ENCODE assay signal across 22 cellular contexts in the genomic region with DNA sequence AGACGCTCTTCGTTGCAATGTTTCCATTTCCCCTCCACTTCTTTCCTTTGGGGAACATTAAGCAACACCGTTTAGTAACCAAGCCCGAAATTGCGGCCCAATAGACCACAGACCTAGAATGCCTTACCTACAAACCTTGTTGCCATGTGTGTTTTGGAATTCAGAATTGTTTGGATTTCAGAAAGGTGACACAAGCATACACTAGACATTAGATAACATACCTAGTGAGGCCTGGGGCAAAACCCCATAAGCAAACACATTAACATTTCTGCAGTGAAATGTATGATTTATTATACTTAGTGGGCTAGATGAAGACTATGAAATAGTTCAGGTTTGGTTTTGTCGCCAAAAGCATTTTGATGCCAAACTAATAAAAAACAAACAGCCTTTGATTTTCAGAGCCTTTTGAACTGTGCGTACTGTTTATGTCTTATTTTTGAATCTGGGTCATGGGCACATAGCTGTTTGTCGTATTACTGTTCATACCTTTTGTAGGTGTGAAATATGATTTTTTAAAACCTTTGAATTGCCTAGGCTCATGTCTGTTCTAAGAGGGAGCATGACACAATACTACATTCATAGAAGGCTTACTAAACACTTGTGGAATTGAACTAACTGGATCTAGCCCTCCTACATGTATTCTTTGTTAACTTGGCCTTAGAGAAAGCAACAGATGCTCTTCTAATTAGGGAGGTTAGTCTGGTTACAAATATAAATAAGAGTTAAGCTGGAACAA.
"Had no signal": no experiment of that assay in that cellular context is flagged by ENCODE, and none has a peak within 500 bp of the region (broad histone marks: within the 10 kb centered on the region; RNA-seq: fewer than 3 reads in every experiment).

No MANE protein-coding gene starts in this region.

- H3K27ac ChIP-seq: epithelial cell of prostate, esophagus muscularis mucosa, gastroesophageal sphincter, hepatocyte, parathyroid adenoma, spleen, testis, tibial nerve had no signal

- H3K4me3 ChIP-seq: esophagus muscularis mucosa, gastroesophageal sphincter, hepatocyte, lung, spleen, testis, tibial nerve had no signal

- ATAC-seq: effector memory CD8-positive, alpha-beta T cell; gastroesophageal sphincter; left colon; left ventricle myocardium superior; right cardiac atrium; stimulated activated naive B cell treated with anti-CD40 and anti-IgM and Interleukin-4, amounts not matched to agents 10 μg/mL and 1 μg/mL and 100 μg/mL, for 72 hours; stimulated activated naive CD8-positive, alpha-beta T cell treated with anti-CD3 and anti-CD28 coated beads, Interleukin-15, amount 100 ng/mL, for 72 hours had no signal

- H3K9me3 ChIP-seq: esophagus muscularis mucosa, gastroesophageal sphincter, spleen, testis, tibial nerve had no signal

- H3K4me2 ChIP-seq: hepatocyte had no signal

- DNase-seq: effector memory CD8-positive, alpha-beta T cell; left colon; left ventricle myocardium superior; mesenchymal stem cell; midbrain; naive B cell; occipital lobe; right cardiac atrium; spleen; stimulated activated CD4-positive, alpha-beta T cell treated with anti-CD3 and anti-CD28 coated beads, Interleukin-15, amount 100 ng/mL, for 24 hours; stimulated activated CD4-positive, alpha-beta T cell treated with anti-CD3 and anti-CD28 coated beads, Interleukin-1b, Interleukin-23, amount 100 ng/mL, for 48 hours; stimulated activated CD4-positive, alpha-beta T cell treated with anti-CD3 and anti-CD28 coated beads, Interleukin-4, amount 100 ng/mL, for 24 hours; stimulated activated naive B cell treated with anti-CD40 and anti-IgM and Interleukin-4, amounts not matched to agents 10 μg/mL and 1 μg/mL and 100 μg/mL, for 72 hours; stimulated activated naive CD8-positive, alpha-beta T cell treated with anti-CD3 and anti-CD28 coated beads, Interleukin-15, amount 100 ng/mL, for 72 hours; testis had no signal

- H3K4me1 ChIP-seq: esophagus muscularis mucosa, gastroesophageal sphincter, parathyroid adenoma, spleen, testis, tibial nerve had no signal
